16 cellular contexts compared by ENCODE assay signal in the genomic region with DNA sequence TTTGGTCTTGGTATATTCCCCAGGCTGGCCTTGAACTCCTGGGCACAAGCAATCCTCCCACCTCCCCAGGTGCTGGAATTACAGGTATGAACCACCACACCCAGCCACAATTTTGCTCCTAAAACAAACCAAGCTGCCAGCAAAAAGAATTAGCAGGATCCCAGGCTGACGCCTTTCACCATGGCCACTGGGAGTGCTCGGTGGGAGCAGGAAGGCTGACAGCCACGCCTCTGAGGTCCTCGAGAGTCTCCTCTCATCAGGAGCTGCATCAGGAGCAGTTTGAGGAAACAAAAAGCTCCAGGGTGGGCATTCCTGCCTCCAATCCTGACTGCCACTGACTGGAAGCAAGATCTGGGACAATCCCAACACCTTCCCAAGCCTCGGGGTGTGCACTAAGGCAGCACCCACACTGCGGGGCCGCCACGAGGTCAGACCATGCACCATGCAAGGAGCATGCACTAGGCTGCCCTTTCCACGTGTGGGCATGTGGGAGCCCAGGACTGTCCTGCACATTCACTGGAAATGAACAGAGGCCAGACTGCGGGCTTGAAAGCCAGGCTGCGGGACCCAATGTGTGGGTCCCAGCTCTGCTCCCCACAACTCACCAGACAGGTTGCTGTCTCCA. TPM values are rescaled to one million over a fixed set of nuclear protein-coding genes. Genes with fewer than 3 reads are reported as not detected.
DNase-seq lines count a peak whose midpoint lies in the region; ATAC-seq, FAIRE-seq and TF ChIP-seq lines count a peak whose summit lies in the region.
"Had no signal": no experiment of that assay in that cellular context is flagged by ENCODE, and none has a peak within 500 bp of the region (broad histone marks: within the 10 kb centered on the region; RNA-seq: fewer than 3 reads in every experiment).

No MANE protein-coding gene starts in this region.

- H3K4me2 ChIP-seq in HepG2 (ENCODE audit: low read depth, low read length), result no peak overlapping the region

- ATAC-seq in left ventricle myocardium superior (no peak), HepG2 (peak; percentile 70)
- ATAC-seq: GM12878 had no signal

- CTCF ChIA-PET in HepG2 (lab: Yijun Ruan, JAX; ENCODE audit: low intra/inter-chr PET ratio, low total read pairs), result no interaction called here

- no peaks in the 10 kb centered on the region for H3K79me2 ChIP-seq in HepG2 (ENCODE audit: insufficient read depth, low read length)

- H3K4me3 ChIP-seq in right atrium auricular region, result no peak overlapping the region
- no peak overlapping the region for H3K4me3 ChIP-seq in HepG2 (replicated peaks in 1 of 3; ENCODE audit: insufficient read depth in 1 of 3, low read depth in 2 of 3, low read length in 3 of 3)
- H3K4me3 ChIP-seq in uterus, result no peak overlapping the region
- H3K4me3 ChIP-seq: GM12878 had no signal

- TF ChIP-seq EP300 in HepG2 (IDR thresholded peaks at IDR 0.05; ENCODE audit: low read depth in 2 of 2, low read length in 2 of 2) (no peak), HepG2 (CRISPR knock-in tag; IDR thresholded peaks at IDR 0.05; ENCODE audit: borderline replicate concordance) (no peak)

- DNase-seq in left ventricle myocardium superior, result peak; percentile 15
- no peak for DNase-seq in right atrium auricular region (ENCODE audit: low spot score)
- DNase-seq in HepG2 (ENCODE audit: low spot score), result no peak
- peak; percentile 47 for DNase-seq in posterior vena cava (ENCODE audit: low spot score)
- no peak for DNase-seq in uterus
- DNase-seq in Ammon's horn (ENCODE audit: low spot score), result no peak
- DNase-seq in stimulated activated naive CD4-positive, alpha-beta T cell (lab: John Stamatoyannopoulos, UW), result no peak
- DNase-seq: 8988T; CD4-positive, alpha-beta memory T cell; DMS79; GOT3; H9 had no signal

- no peak for TF ChIP-seq RAD21 in HepG2 (CRISPR knock-in tag; IDR thresholded peaks at IDR 0.05)

- intact Hi-C loops in left ventricle myocardium superior (cut with micrococcal nuclease), result no loop called here
- intact Hi-C loops in HepG2 (cut with micrococcal nuclease; ENCODE audit: unreplicated experiment), result no loop called here
- intact Hi-C loops in posterior vena cava (cut with DNase I), result no loop called here
- intact Hi-C loops in uterus (cut with DNase I; ENCODE audit: low total_unique reads), result no loop called here

- in situ Hi-C loops in HepG2 (cut with HindIII; ENCODE audit: extremely low pct_ligation_motif_present, low pct_unique_long_range_greater_than_20kb), result no loop called here

- H3K4me1 ChIP-seq in right atrium auricular region (no peaks in the 10 kb centered on the region), HepG2 (ENCODE audit: insufficient read depth, low read length) (no peaks in the 10 kb centered on the region), uterus (no peaks in the 10 kb centered on the region)

- TF ChIP-seq CTCF in right atrium auricular region (IDR thresholded peaks at IDR 0.05) (no peak), HepG2 (CRISPR knock-in tag; IDR thresholded peaks at IDR 0.05) (no peak), uterus (IDR thresholded peaks at IDR 0.05) (no peak)

- no peak overlapping the region for H3K27ac ChIP-seq in right atrium auricular region
- H3K27ac ChIP-seq in HepG2 (ENCODE audit: extremely low read length, insufficient read depth, low read length), result no peak overlapping the region
- no peak overlapping the region for H3K27ac ChIP-seq in uterus
- H3K27ac ChIP-seq: C4-2B had no signal

- H4K20me1 ChIP-seq in HepG2 (ENCODE audit: insufficient read depth, low read length), result no peaks in the 10 kb centered on the region

- H3K27me3 ChIP-seq in right atrium auricular region (no peaks in the 10 kb centered on the region), HepG2 (ENCODE audit: control insufficient read depth in 1 of 2, insufficient read depth in 2 of 2, low read length in 2 of 2) (peaks cover 21 to 79% of the 10 kb centered on the region in 2 experiments), uterus (no peaks in the 10 kb centered on the region)

- no peaks in the 10 kb centered on the region for H3K9me3 ChIP-seq in right atrium auricular region
- H3K9me3 ChIP-seq in HepG2 (ENCODE audit: low read length), result no peaks in the 10 kb centered on the region
- H3K9me3 ChIP-seq in uterus, result no peaks in the 10 kb centered on the region

- 34% methylated on average over 11 of the region's 11 CpGs for WGBS in HepG2 (ENCODE audit: low lambda C conversion rate)

- H3K36me3 ChIP-seq in right atrium auricular region (no peaks in the 10 kb centered on the region), HepG2 (replicated peaks in 1 of 2; ENCODE audit: control insufficient read depth in 1 of 2, insufficient read depth in 2 of 2, low read length in 2 of 2) (no peaks in the 10 kb centered on the region), uterus (no peaks in the 10 kb centered on the region)

- no peak overlapping the region for H2AFZ ChIP-seq in HepG2 (ENCODE audit: low read length)

- H3K9ac ChIP-seq in HepG2 (ENCODE audit: insufficient read depth, low read depth, low read length), result no peak overlapping the region

- BruUV-seq in HepG2 (replicated peaks; lab: Mats Ljungman, UMichigan), result no TSS peak

- no peak for FAIRE-seq in HepG2 (lab: Jason Lieb, UNC)
- FAIRE-seq: GM12878, GM18507 had no signal

- TF ChIP-seq POLR2A in HepG2 (IDR thresholded peaks at IDR 0.05; ENCODE audit: insufficient read depth in 1 of 2, low read depth in 2 of 2, low read length in 2 of 2), result no peak
- TF ChIP-seq POLR2A in uterus (IDR thresholded peaks at IDR 0.05), result no peak

- POLR2A ChIA-PET in HepG2 (lab: Yijun Ruan, JAX), result no interaction called here

TF ChIP-seq in HepG2, 621 proteins besides CTCF, POLR2A, EP300 and RAD21:
- TF ChIP-seq, protein P1, sequence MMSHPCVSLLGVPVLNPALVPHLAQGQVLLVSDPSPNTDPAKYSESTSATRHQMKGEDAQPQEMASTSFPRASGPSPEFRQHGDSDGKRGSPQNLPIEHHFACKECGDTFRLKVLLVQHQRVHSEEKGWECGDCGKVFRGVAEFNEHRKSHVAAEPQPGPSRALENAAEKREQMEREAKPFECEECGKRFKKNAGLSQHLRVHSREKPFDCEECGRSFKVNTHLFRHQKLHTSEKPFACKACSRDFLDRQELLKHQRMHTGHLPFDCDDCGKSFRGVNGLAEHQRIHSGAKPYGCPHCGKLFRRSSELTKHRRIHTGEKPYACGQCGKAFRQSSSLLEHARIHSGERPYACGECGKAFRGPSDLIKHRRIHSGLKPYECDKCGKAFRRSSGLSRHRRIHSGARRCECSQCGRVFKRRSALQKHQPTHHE (CRISPR knock-in tag; IDR thresholded peaks at IDR 0.05; ENCODE audit: borderline replicate concordance), result no peak
- TF ChIP-seq NR3C1 (CRISPR knock-in tag; IDR thresholded peaks at IDR 0.05) (no peak), ZNF484 (CRISPR knock-in tag; IDR thresholded peaks at IDR 0.05; ENCODE audit: borderline replicate concordance, low read depth) (no peak)
- TF ChIP-seq, protein P2, sequence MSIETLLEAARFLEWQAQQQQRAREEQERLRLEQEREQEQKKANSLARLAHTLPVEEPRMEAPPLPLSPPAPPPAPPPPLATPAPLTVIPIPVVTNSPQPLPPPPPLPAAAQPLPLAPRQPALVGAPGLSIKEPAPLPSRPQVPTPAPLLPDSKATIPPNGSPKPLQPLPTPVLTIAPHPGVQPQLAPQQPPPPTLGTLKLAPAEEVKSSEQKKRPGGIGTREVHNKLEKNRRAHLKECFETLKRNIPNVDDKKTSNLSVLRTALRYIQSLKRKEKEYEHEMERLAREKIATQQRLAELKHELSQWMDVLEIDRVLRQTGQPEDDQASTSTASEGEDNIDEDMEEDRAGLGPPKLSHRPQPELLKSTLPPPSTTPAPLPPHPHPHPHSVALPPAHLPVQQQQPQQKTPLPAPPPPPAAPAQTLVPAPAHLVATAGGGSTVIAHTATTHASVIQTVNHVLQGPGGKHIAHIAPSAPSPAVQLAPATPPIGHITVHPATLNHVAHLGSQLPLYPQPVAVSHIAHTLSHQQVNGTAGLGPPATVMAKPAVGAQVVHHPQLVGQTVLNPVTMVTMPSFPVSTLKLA (IDR thresholded peaks at IDR 0.05), result peak; percentile 66; the same call in 1 of the 2 replicates
TF ChIP-seq in HepG2: peak in this region for 1.

RNA-seq across cellular contexts. Expression of a gene that starts 51.4 kb away (rescaled TPM):
- 0.17 TPM for total RNA-seq in left ventricle myocardium superior
- total RNA-seq in right atrium auricular region, result under 1 TPM; 0.28 to 0.44 TPM
- total RNA-seq in HepG2 (2016; rRNA removed; fragmentation: Illumina TruSeq; extraction: Trizol), result not detected in 2 replicates
- not detected in 2 replicates for total RNA-seq in HepG2 (2016; cell fraction: cytosol; rRNA removed; fragmentation: Illumina TruSeq; extraction: Trizol; ENCODE audit: low read depth)
- not detected in 2 replicates for total RNA-seq in HepG2 (2016; cell fraction: insoluble cytoplasmic fraction; rRNA removed; fragmentation: Illumina TruSeq; extraction: Trizol)
- total RNA-seq in HepG2 (2016; cell fraction: membrane; rRNA removed; fragmentation: Illumina TruSeq; extraction: Trizol), result not detected in 2 replicates
- not detected in 2 replicates for total RNA-seq in HepG2 (2016; cell fraction: nucleus; rRNA removed; fragmentation: Illumina TruSeq; extraction: Trizol)
- polyA plus RNA-seq in HepG2 (2011; rRNA removed), result under 0.01 and 0.01 TPM in 2 replicates
- under 0.01 TPM in 2 replicates for polyA plus RNA-seq in HepG2 (2011; cell fraction: cytosol; rRNA removed)
- polyA plus RNA-seq in HepG2 (2011; cell fraction: nucleus; rRNA removed), result 0.02 TPM in 2 replicates
- not detected in 2 replicates for polyA plus RNA-seq in HepG2 (2012)
- polyA plus RNA-seq in HepG2 (2016; cell fraction: cytosol; fragmentation: Illumina TruSeq; extraction: Trizol; ENCODE audit: low read depth), result not detected in 2 replicates
- not detected in 2 replicates for polyA plus RNA-seq in HepG2 (2016; cell fraction: insoluble cytoplasmic fraction; fragmentation: Illumina TruSeq; extraction: Trizol; ENCODE audit: low read depth)
- not detected in 2 replicates for polyA plus RNA-seq in HepG2 (2016; cell fraction: membrane; fragmentation: Illumina TruSeq; extraction: Trizol; ENCODE audit: low read depth)
- polyA plus RNA-seq in HepG2 (2016; cell fraction: nucleus; fragmentation: Illumina TruSeq; extraction: Trizol; ENCODE audit: insufficient read depth, low read depth), result not detected in 2 replicates
- polyA minus RNA-seq in HepG2 (2011; rRNA and poly(A)+ RNA removed; ENCODE audit: low replicate concordance), result 0.49 TPM in 1 of 2 replicates, not detected in the other
- polyA minus RNA-seq in HepG2 (2011; cell fraction: cytosol; rRNA and poly(A)+ RNA removed), result not detected in 2 replicates
- polyA minus RNA-seq in HepG2 (2011; cell fraction: nucleus; rRNA and poly(A)+ RNA removed), result not detected in 2 replicates
- 1 to 10 TPM in 1 of 2 donors, under 1 TPM in 1; 0.29 to 2.3 TPM for total RNA-seq in posterior vena cava
- total RNA-seq in uterus, result 1 to 10 TPM in 2 of 4 donors, under 1 TPM in 2; under 0.01 to 6.2 (median 2.1) TPM
- total RNA-seq: B cell had no signal
- polyA plus RNA-seq: CD4-positive, alpha-beta memory T cell had no signal

Comparison
In these comparisons a context has a peak if more than half of its experiments do, and no peak if none do; other contexts are left out.
1. DNase-seq: peak in left ventricle myocardium superior (single experiment) and posterior vena cava (single experiment); none in right atrium auricular region (single experiment), HepG2 (single experiment), uterus (0 of 2), Ammon's horn (single experiment) and stimulated activated naive CD4-positive, alpha-beta T cell (0 of 6).